In genomic region chr6:110573537-110573936, GRCh38 we compare ENCODE assay signal across 22 cellular contexts.
"Had no signal": no experiment of that assay in that cellular context is flagged by ENCODE, and none has a peak within 500 bp of the region (broad histone marks: within the 10 kb centered on the region; RNA-seq: fewer than 3 reads in every experiment).

No MANE protein-coding gene starts in this region.

- H3K4me1 Mint-ChIP-seq: natural killer cell; neural crest cell; stimulated activated effector memory CD8-positive, alpha-beta T cell treated with anti-CD3 and anti-CD28 coated beads, Interleukin-12 subunit alpha, Interleukin-12 subunit beta, amount 100 ng/mL, for 72 hours had no signal

- H3K9me3 Mint-ChIP-seq: effector memory CD8-positive, alpha-beta T cell; natural killer cell; stimulated activated effector memory CD8-positive, alpha-beta T cell treated with anti-CD3 and anti-CD28 coated beads, Interleukin-12 subunit alpha, Interleukin-12 subunit beta, amount 100 ng/mL, for 72 hours; type B pancreatic cell had no signal

- H3K9me3 ChIP-seq: gastrocnemius medialis, lower lobe of right lung, ovary, right atrium auricular region, sigmoid colon, stomach, thyroid gland had no signal

- H3K36me3 Mint-ChIP-seq: natural killer cell; stimulated activated effector memory CD8-positive, alpha-beta T cell treated with anti-CD3 and anti-CD28 coated beads, Interleukin-12 subunit alpha, Interleukin-12 subunit beta, amount 100 ng/mL, for 72 hours; type B pancreatic cell had no signal

- H3K4me3 ChIP-seq: gastrocnemius medialis, lower lobe of right lung, ovary, right atrium auricular region, sigmoid colon, stomach, thyroid gland had no signal

- H3K4me3 Mint-ChIP-seq: effector memory CD8-positive, alpha-beta T cell; natural killer cell; neural crest cell; stimulated activated effector memory CD8-positive, alpha-beta T cell treated with anti-CD3 and anti-CD28 coated beads, Interleukin-12 subunit alpha, Interleukin-12 subunit beta, amount 100 ng/mL, for 72 hours; type B pancreatic cell had no signal

- H3K27ac ChIP-seq: gastrocnemius medialis, lower lobe of right lung, ovary, right atrium auricular region, sigmoid colon, stomach, thyroid gland had no signal

- FAIRE-seq: endometrium, keratinocyte had no signal

- DNase-seq: cortex of kidney; effector memory CD8-positive, alpha-beta T cell; foreskin fibroblast; gastrocnemius medialis; head of caudate nucleus; left ventricle myocardium superior; lower lobe of right lung; natural killer cell; nucleus accumbens; ovary; sigmoid colon; stimulated activated CD4-positive, alpha-beta T cell treated with anti-CD3 and anti-CD28 coated beads, Interleukin-2, amount 100 ng/mL, for 24 hours; stimulated activated CD4-positive, alpha-beta T cell treated with anti-CD3 and anti-CD28 coated beads, Interleukin-4, amount 100 ng/mL, for 24 hours; stimulated activated naive CD4-positive, alpha-beta T cell treated with Interleukin-2 at 50 U/mL for 16 hours; stomach; thyroid gland had no signal

- ATAC-seq: effector memory CD8-positive, alpha-beta T cell; gastrocnemius medialis; left ventricle myocardium superior; lower lobe of right lung; natural killer cell; stimulated activated effector memory CD8-positive, alpha-beta T cell treated with anti-CD3 and anti-CD28 coated beads, Interleukin-12 subunit alpha, Interleukin-12 subunit beta, amount 100 ng/mL, for 72 hours had no signal

- H3K27me3 Mint-ChIP-seq: type B pancreatic cell had no signal

- H3K36me3 ChIP-seq: gastrocnemius medialis, lower lobe of right lung, ovary, right atrium auricular region, sigmoid colon, stomach, thyroid gland had no signal

- H3K4me1 ChIP-seq: gastrocnemius medialis, lower lobe of right lung, right atrium auricular region, sigmoid colon, stomach, thyroid gland had no signal

- H3K27me3 ChIP-seq: gastrocnemius medialis, ovary, right atrium auricular region, sigmoid colon, stomach, thyroid gland had no signal

- H3K27ac Mint-ChIP-seq: effector memory CD8-positive, alpha-beta T cell; natural killer cell; stimulated activated effector memory CD8-positive, alpha-beta T cell treated with anti-CD3 and anti-CD28 coated beads, Interleukin-12 subunit alpha, Interleukin-12 subunit beta, amount 100 ng/mL, for 72 hours; type B pancreatic cell had no signal
